Comparison of ENCODE assay signal across 16 cellular contexts in genomic region chr16:58125041-58125440, GRCh38. TPM values are rescaled to one million over a fixed set of nuclear protein-coding genes. Genes with fewer than 3 reads are reported as not detected.
DNase-seq lines count a peak whose midpoint lies in the region; ATAC-seq, FAIRE-seq and TF ChIP-seq lines count a peak whose summit lies in the region.
"Had no signal": no experiment of that assay in that cellular context is flagged by ENCODE, and none has a peak within 500 bp of the region (broad histone marks: within the 10 kb centered on the region; RNA-seq: fewer than 3 reads in every experiment).

No MANE protein-coding gene starts in this region.

- H4K20me1 ChIP-seq in DND-41 (ENCODE audit: insufficient read depth, low read length), result peaks cover 79% of the 10 kb centered on the region
- H4K20me1 ChIP-seq in K562 (replicated peaks; ENCODE audit: control insufficient read depth, insufficient read depth, low read length), result peaks cover 38% of the 10 kb centered on the region

- peaks cover 97% of the 10 kb centered on the region for H3K79me2 ChIP-seq in DND-41 (ENCODE audit: insufficient read depth, low read length)
- peaks cover 85% of the 10 kb centered on the region for H3K79me2 ChIP-seq in K562 (ENCODE audit: control insufficient read depth, insufficient read depth, low read length)

- CTCF ChIA-PET in K562 (lab: Yijun Ruan, JAX; ENCODE audit: low intra/inter-chr PET ratio), result no interaction called here

- H3K4me1 ChIP-seq in DND-41 (ENCODE audit: insufficient read depth, low read length), result peaks cover 62% of the 10 kb centered on the region
- H3K4me1 ChIP-seq in K562 (replicated peaks in 1 of 2; ENCODE audit: control insufficient read depth in 2 of 2, insufficient read depth in 2 of 2, low read length in 2 of 2), result peaks cover 23 to 50% of the 10 kb centered on the region in 2 experiments

- H3K36me3 ChIP-seq in DND-41 (ENCODE audit: insufficient read depth, low read length) (peaks cover 11% of the 10 kb centered on the region), K562 (ENCODE audit: control insufficient read depth, insufficient read depth, low read length) (peaks cover 3% of the 10 kb centered on the region; the same call in 1 of the 3 replicates)
- H3K36me3 ChIP-seq: BE2C, SJCRH30 had no signal

- H3K9me1 ChIP-seq in K562 (ENCODE audit: control insufficient read depth, insufficient read depth, low read length), result no peaks in the 10 kb centered on the region

- no peak for TF ChIP-seq RAD21 in K562 (CRISPR knock-in tag; conservative IDR thresholded peaks at IDR 0.05 in 1 of 2, IDR thresholded peaks at IDR 0.05 in 1 of 2)

- no peak for DNase-seq in DND-41
- DNase-seq in HFFc6, result no peak
- no peak for DNase-seq in K562 (ENCODE audit: extremely low read depth in 1 of 4, low spot score in 3 of 4)
- DNase-seq in neural crest cell (ENCODE audit: low read depth, low spot score), result no peak
- no peak for DNase-seq in retina
- DNase-seq: BE2C, NCI-H1930, NCI-H510A, SJCRH30, SW 1271 had no signal

- TF ChIP-seq POLR2A in K562 (conservative IDR thresholded peaks at IDR 0.05), result no peak

- no peaks in the 10 kb centered on the region for H3K9me3 ChIP-seq in DND-41 (ENCODE audit: insufficient read depth, low read length, severe bottlenecking)
- no peaks in the 10 kb centered on the region for H3K9me3 ChIP-seq in K562 (replicated peaks; ENCODE audit: control insufficient read depth, insufficient read depth, low read depth, low read length)
- H3K9me3 ChIP-seq: BE2C, SJCRH30 had no signal

- H3K36me3 Mint-ChIP-seq in HFFc6 (ENCODE audit: low read depth) (peaks cover 6% of the 10 kb centered on the region; the same call in 1 of the 2 replicates), neural crest cell (ENCODE audit: low read depth) (peaks cover 5% of the 10 kb centered on the region)

- POLR2A ChIA-PET in K562 (lab: Yijun Ruan, JAX), result no interaction called here

- ATAC-seq in DND-41 (ENCODE audit: insufficient read depth, low read depth), result no peak
- ATAC-seq in K562, result no peak
- ATAC-seq in HG03139 (IDR thresholded peaks at IDR 0.05; ENCODE audit: unreplicated experiment), result no peak
- no peak for ATAC-seq in GM21576 (IDR thresholded peaks at IDR 0.05; ENCODE audit: unreplicated experiment)
- ATAC-seq: GM23338 had no signal

- H3K9ac ChIP-seq in DND-41 (ENCODE audit: low read depth, low read length) (no peak overlapping the region), K562 (ENCODE audit: insufficient read depth in 1 of 2, low read depth in 2 of 2, low read length in 2 of 2) (no peak overlapping the region)
- H3K9ac ChIP-seq: KMS-11 had no signal

- H3K4me1 Mint-ChIP-seq in HFFc6 (ENCODE audit: low read depth) (peaks cover 75% of the 10 kb centered on the region), neural crest cell (peaks cover 72% of the 10 kb centered on the region)

- H3K27ac ChIP-seq in DND-41 (ENCODE audit: low read length) (no peak overlapping the region), K562 (ENCODE audit: extremely low read depth, low read depth, low read length) (no peak overlapping the region)
- H3K27ac ChIP-seq: KMS-11, RWPE1, SJCRH30 had no signal

- no peak for FAIRE-seq in K562 (lab: Jason Lieb, UNC)
- FAIRE-seq: GM12892 had no signal

- H3K27ac Mint-ChIP-seq in HFFc6 (peak overlapping the region; percentile 21; the same call in 1 of the 2 replicates), neural crest cell (ENCODE audit: unreplicated experiment) (no peak overlapping the region)
- H3K27ac Mint-ChIP-seq: GM23338 had no signal

- H3K4me3 ChIP-seq in DND-41 (ENCODE audit: low read depth in 1 of 2, low read length in 2 of 2), result no peak overlapping the region
- no peak overlapping the region for H3K4me3 ChIP-seq in K562
- H3K4me3 ChIP-seq: GM23338, SJCRH30 had no signal

- BruUV-seq in K562 (replicated peaks; lab: Mats Ljungman, UMichigan), result no TSS peak

- H2AFZ ChIP-seq in DND-41 (ENCODE audit: low read depth, low read length) (no peak overlapping the region), K562 (ENCODE audit: low read depth, low read length) (no peak overlapping the region)
- H2AFZ ChIP-seq: GM23338 had no signal

- H3K4me3 Mint-ChIP-seq in HFFc6 (no peak overlapping the region), neural crest cell (peak overlapping the region; percentile 31)
- H3K4me3 Mint-ChIP-seq: GM23338 had no signal

- no peaks in the 10 kb centered on the region for H3K27me3 ChIP-seq in DND-41 (ENCODE audit: insufficient read depth, low read length, poor library complexity)
- H3K27me3 ChIP-seq in K562 (ENCODE audit: control insufficient read depth in 2 of 2, insufficient read depth in 2 of 2, low read length in 2 of 2), result no peaks in the 10 kb centered on the region
- H3K27me3 ChIP-seq: BE2C, SJCRH30 had no signal

- intact Hi-C loops in K562 (cut with micrococcal nuclease), result loop anchor here (10.0 kb wide), 2 partner anchors 140 to 360 kb away; no protein-coding TSS in a partner anchor

- H3K27me3 Mint-ChIP-seq in HFFc6 (ENCODE audit: insufficient read depth) (no peaks in the 10 kb centered on the region; the same call in 1 of the 2 replicates), neural crest cell (ENCODE audit: low read depth) (no peaks in the 10 kb centered on the region)

- H3K4me2 ChIP-seq in DND-41 (ENCODE audit: insufficient read depth, low read length) (peak overlapping the region; percentile 70; the same call in 1 of the 2 replicates), K562 (ENCODE audit: insufficient read depth, low read length) (peak overlapping the region; percentile 9; the same call in 1 of the 2 replicates)
- H3K4me2 ChIP-seq: GM23338, KMS-11 had no signal

- no peak for TF ChIP-seq EP300 in K562 (IDR thresholded peaks at IDR 0.05; ENCODE audit: low read length)

- TF ChIP-seq CTCF in DND-41 (IDR thresholded peaks at IDR 0.05; ENCODE audit: borderline replicate concordance, extremely low read depth, low read length, poor library complexity, severe bottlenecking), result no peak
- TF ChIP-seq CTCF in HFFc6 (IDR thresholded peaks at IDR 0.05), result no peak
- no peak for TF ChIP-seq CTCF in K562 (IDR thresholded peaks at IDR 0.05 in 2 of 3, conservative IDR thresholded peaks at IDR 0.05 in 1 of 3; ENCODE audit: insufficient read depth in 2 of 3, low read depth in 1 of 3, low read length in 3 of 3)
- TF ChIP-seq CTCF in neural crest cell (conservative IDR thresholded peaks at IDR 0.05), result no peak

- 58% methylated on average over 4 of the region's 4 CpGs for WGBS in K562 (ENCODE audit: insufficient coverage, low coverage, missing lambda C conversion rate)

- H3K9me3 Mint-ChIP-seq in HFFc6 (peaks cover 6% of the 10 kb centered on the region; the same call in 1 of the 2 replicates), neural crest cell (peaks cover 3% of the 10 kb centered on the region)

- in situ Hi-C loops in K562 (cut with MboI), result loop anchor here (10.0 kb wide), 1 partner anchor 110 kb away; no protein-coding TSS in a partner anchor

TF ChIP-seq in K562, 482 proteins besides CTCF, POLR2A, EP300 and RAD21 (continues in another document):
- TF ChIP-seq PKNOX1 (IDR thresholded peaks at IDR 0.05) (peak; percentile 40), MLX (CRISPR knock-in tag; conservative IDR thresholded peaks at IDR 0.05) (no peak), RBM17 (IDR thresholded peaks at IDR 0.05; ENCODE audit: borderline replicate concordance, low read depth, low read length) (no peak)

RNA-seq across cellular contexts. Expression of gene CFAP20, which starts 4.1 kb away (rescaled TPM):
- 10 to 100 TPM; 31.6 to 35.9 (median 34.0) TPM for total RNA-seq in HFFc6 (2021; fragmentation: NEBNext Ultra II Directional; extraction: Animal tissue kit (Norgen Biotek cat#: 25700))
- total RNA-seq in K562 (2011; cell fraction: chromatin; rRNA removed; ENCODE audit: low replicate concordance), result 60.4 and 84.1 TPM in 2 replicates
- 47.2 and 54.3 TPM in 2 replicates for total RNA-seq in K562 (2011; cell fraction: nucleolus; rRNA removed)
- total RNA-seq in K562 (2011; cell fraction: nucleoplasm; rRNA removed), result 53.7 and 61.0 TPM in 2 replicates
- total RNA-seq in K562 (2014; rRNA removed), result 75.5 and 77.8 TPM in 2 replicates
- total RNA-seq in K562 (2014; rRNA removed; fragmentation: Illumina TruSeq; extraction: Trizol), result 66.2 and 69.2 TPM in 2 replicates
- total RNA-seq in K562 (2015; rRNA removed; fragmentation: Illumina TruSeq; extraction: Trizol), result 79.1 and 90.5 TPM in 2 replicates
- 55.2 and 56.5 TPM in 2 replicates for total RNA-seq in K562 (2021)
- polyA plus RNA-seq in K562 (2011; rRNA removed), result 75.3 and 76.3 TPM in 2 replicates
- polyA plus RNA-seq in K562 (2011; cell fraction: cytosol; rRNA removed), result 80.3 and 88.1 TPM in 2 replicates
- polyA plus RNA-seq in K562 (2011; cell fraction: nucleus; rRNA removed), result 73.5 and 86.5 TPM in 2 replicates
- 58.5 and 70.9 TPM in 2 replicates for polyA plus RNA-seq in K562 (2012)
- 74.4 and 79.1 TPM in 2 replicates for polyA plus RNA-seq in K562 (2014; fragmentation: Illumina TruSeq; extraction: Trizol)
- 10 to 100 TPM; 20.5 to 30.4 TPM for polyA plus RNA-seq in K562 (2014; fragmentation: Nextera tagmentation; extraction: Ambion mirVana)
- 84.5 and 90.0 TPM in 2 replicates for polyA plus RNA-seq in K562 (2014; rRNA removed)
- polyA minus RNA-seq in K562 (2011; rRNA and poly(A)+ RNA removed), result 68.0 and 92.8 TPM in 2 replicates
- 50.4 and 54.9 TPM in 2 replicates for polyA minus RNA-seq in K562 (2011; cell fraction: cytosol; rRNA and poly(A)+ RNA removed)
- 23.3 and 44.5 TPM in 2 replicates for polyA minus RNA-seq in K562 (2011; cell fraction: nucleus; rRNA and poly(A)+ RNA removed)
- total RNA-seq in neural crest cell, result 72.1 and 73.1 TPM in 2 replicates
